8 cellular contexts compared by ENCODE assay signal in the genomic region with DNA sequence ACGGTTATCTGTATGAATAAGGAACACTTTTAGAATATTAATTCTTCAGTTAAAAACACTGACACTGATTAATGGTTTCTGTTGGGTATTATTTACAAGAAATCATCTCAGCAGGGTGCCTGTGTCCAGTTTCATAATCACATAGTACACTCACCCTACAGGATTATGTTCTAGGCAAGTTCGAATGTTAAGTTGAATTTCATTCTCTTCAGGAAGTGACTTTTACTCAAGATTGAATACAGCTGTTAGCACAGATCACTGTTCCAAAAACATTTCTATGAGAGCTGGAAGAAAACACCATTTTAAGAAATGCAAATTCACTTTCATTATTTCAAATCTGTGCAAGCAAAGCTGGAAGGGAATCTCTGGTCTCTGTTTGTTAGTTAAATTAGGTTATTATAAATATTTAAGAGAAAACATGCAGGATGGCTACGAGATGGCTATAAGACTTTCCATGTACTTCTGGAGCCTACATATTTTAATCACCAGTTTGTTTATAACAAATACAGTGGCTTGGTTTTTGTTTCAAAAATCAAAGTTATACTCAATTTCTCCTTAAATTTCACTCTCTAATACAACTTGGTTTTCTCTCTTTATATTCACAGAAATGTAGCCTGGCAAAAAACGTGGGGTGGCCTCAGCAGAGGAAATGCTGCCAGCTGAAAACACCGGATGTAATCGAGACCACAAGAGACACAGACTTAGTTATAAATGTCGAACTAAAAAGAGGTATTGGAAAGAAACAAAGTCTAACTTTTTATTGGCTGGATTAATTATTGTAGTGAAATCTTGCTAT.
A peak's percentile ranks its signal among the peaks of the same experiment; 100 is the strongest.
DNase-seq lines count a peak whose midpoint lies in the region; ATAC-seq, FAIRE-seq and TF ChIP-seq lines count a peak whose summit lies in the region.

No MANE protein-coding gene starts in this region.

- TF ChIP-seq POLR2A in GM12891 (IDR thresholded peaks at IDR 0.05; ENCODE audit: low read depth, low read length): no peak

- no peak for FAIRE-seq in GM12891 (lab: Jason Lieb, UNC)

- ATAC-seq in GM18861 (IDR thresholded peaks at IDR 0.05; ENCODE audit: unreplicated experiment): peak; percentile 68
- ATAC-seq in HG02973 (IDR thresholded peaks at IDR 0.05; ENCODE audit: unreplicated experiment): peak; percentile 61
- ATAC-seq in SK-N-SH treated with all-trans-retinoic acid at 6 μM for 48 hours: peak; percentile 69

- DNase-seq in brain pericyte (ENCODE audit: low read depth, low spot score): peak; percentile 51
- peak; percentile 80 for DNase-seq in myocyte (ENCODE audit: low read depth)
- no peak for DNase-seq in NCI-H1930 (lab: John Stamatoyannopoulos, UW)
- no peak for DNase-seq in SHP77 treated with DMSO at 0.1 percent for 48 hours (lab: John Stamatoyannopoulos, UW)
- no peak for DNase-seq in GM12891 (ENCODE audit: insufficient read length, low spot score)

TF ChIP-seq in SK-N-SH treated with all-trans-retinoic acid at 6 μM for 48 hours, 23 proteins besides CTCF, POLR2A, EP300 and RAD21:
- TF ChIP-seq, protein P1, sequence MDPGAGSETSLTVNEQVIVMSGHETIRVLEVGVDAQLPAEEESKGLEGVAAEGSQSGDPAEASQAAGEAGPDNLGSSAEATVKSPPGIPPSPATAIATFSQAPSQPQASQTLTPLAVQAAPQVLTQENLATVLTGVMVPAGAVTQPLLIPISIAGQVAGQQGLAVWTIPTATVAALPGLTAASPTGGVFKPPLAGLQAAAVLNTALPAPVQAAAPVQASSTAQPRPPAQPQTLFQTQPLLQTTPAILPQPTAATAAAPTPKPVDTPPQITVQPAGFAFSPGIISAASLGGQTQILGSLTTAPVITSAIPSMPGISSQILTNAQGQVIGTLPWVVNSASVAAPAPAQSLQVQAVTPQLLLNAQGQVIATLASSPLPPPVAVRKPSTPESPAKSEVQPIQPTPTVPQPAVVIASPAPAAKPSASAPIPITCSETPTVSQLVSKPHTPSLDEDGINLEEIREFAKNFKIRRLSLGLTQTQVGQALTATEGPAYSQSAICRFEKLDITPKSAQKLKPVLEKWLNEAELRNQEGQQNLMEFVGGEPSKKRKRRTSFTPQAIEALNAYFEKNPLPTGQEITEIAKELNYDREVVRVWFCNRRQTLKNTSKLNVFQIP (CRISPR knock-in tag; IDR thresholded peaks at IDR 0.05; ENCODE audit: borderline replicate concordance, low read depth): peak; percentile 49; the same call in 1 of the 2 replicates
- no peak for TF ChIP-seq ZNF8 (CRISPR knock-in tag; IDR thresholded peaks at IDR 0.05)

TF ChIP-seq in GM12891, 5 proteins besides CTCF, POLR2A, EP300 and RAD21:
- TF ChIP-seq POU2F2 (IDR thresholded peaks at IDR 0.05; ENCODE audit: low read depth, low read length): no peak
- TF ChIP-seq POLR2AphosphoS5 (IDR thresholded peaks at IDR 0.05; ENCODE audit: low read depth, low read length): no peak
- no peak for TF ChIP-seq TAF1 (IDR thresholded peaks at IDR 0.05; ENCODE audit: low read depth, low read length)
- TF ChIP-seq SPI1 (IDR thresholded peaks at IDR 0.05; ENCODE audit: low read depth, low read length): no peak
- no peak for TF ChIP-seq PAX5 (IDR thresholded peaks at IDR 0.05; ENCODE audit: insufficient read depth, low read length, severe bottlenecking)

Comparison
In these comparisons a context has a peak if more than half of its experiments do, and no peak if none do; other contexts are left out.
1. DNase-seq: peak in brain pericyte (single experiment) and myocyte (single experiment); none in NCI-H1930 (0 of 2), SHP77 treated with DMSO at 0.1 percent for 48 hours (single experiment) and GM12891 (single experiment).
2. Peak in every context shown above with its lines, with median percentiles within 50 percentile points of each other: ATAC-seq.